Comparison of ENCODE assay signal across 8 cellular contexts in the genomic region with DNA sequence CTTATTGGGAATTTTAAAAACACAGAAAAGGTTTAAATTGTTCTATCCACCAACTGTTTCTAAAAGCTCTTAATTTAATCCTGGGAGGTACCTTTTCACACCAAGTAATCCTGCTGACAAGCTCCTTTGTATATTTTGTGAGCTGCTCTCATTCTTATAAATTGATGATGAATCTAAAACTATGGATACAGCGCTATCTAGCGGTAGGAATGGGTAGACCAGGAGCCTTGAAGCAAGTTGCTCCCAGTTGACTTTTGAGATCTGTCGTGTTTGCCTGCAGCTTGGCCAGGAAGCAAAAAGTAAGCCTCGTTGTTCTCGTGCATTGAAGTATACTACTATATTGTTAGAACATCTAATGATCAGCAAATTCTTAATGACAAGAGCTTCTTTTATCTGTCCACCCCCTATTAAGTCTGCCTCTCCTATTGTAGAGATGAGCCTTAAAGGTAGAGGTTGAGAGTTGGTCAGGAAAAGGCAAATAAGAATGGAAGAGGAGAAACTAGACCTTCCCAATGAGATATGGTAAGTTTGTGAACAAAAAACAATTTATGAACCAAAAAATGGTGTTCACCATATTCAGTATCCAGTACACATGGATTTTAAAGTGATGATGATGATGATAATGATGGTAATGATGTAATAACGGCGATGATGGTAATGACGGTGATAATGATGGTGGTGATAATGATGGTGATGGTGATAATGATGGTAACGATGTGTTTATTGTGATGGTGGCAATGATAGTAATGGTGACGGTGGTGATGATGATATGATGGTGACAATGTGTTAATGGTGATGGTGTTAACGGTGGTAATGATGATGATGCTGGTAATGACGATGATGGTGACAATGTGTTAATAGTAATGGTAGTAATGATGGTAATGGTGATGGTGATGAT.
DNase-seq lines count a peak whose midpoint lies in the region; ATAC-seq and TF ChIP-seq lines count a peak whose summit lies in the region.

No MANE protein-coding gene starts in this region.

- H3K36me3 ChIP-seq in NT2/D1 (ENCODE audit: insufficient read depth, insufficient read length, low read length): no peaks in the 10 kb centered on the region
- H3K36me3 ChIP-seq in tibial artery: no peaks in the 10 kb centered on the region

- H3K27ac ChIP-seq in tibial artery: no peak overlapping the region

- no peak overlapping the region for H3K9ac ChIP-seq in NT2/D1 (ENCODE audit: insufficient read length, low read depth)

- H3K4me1 ChIP-seq in NT2/D1 (ENCODE audit: insufficient read depth, insufficient read length): no peaks in the 10 kb centered on the region
- H3K4me1 ChIP-seq in tibial artery: peaks cover 0 to 1% (median under 1%) of the 10 kb centered on the region in 4 donors

- intact Hi-C loops in tibial artery (cut with DNase I; ENCODE audit: low total_unique reads): no loop called here

- DNase-seq in Ammon's horn (ENCODE audit: low spot score) (peak; percentile 90), HT1080 (ENCODE audit: low read depth) (peak; percentile 78), NT2/D1 (ENCODE audit: low read depth, low spot score) (peak; percentile 77), cerebellar cortex (ENCODE audit: low spot score) (peak; percentile 80), kidney glomerular epithelial cell (lab: John Stamatoyannopoulos, UW) (peak; percentile 90), tibial artery (peak in 1 of 2 donors; percentile 45)

- TF ChIP-seq CTCF in GM12874 (IDR thresholded peaks at IDR 0.05; ENCODE audit: insufficient read depth, low read depth, low read length) (peak; percentile 60), tibial artery (IDR thresholded peaks at IDR 0.05) (peak; percentile 74 to 78)

- no peak for ATAC-seq in GM18498 (IDR thresholded peaks at IDR 0.05; ENCODE audit: unreplicated experiment)

- H3K4me3 ChIP-seq in NT2/D1 (ENCODE audit: insufficient read length, low read depth): no peak overlapping the region
- no peak overlapping the region for H3K4me3 ChIP-seq in tibial artery

- H3K9me3 ChIP-seq in NT2/D1 (ENCODE audit: insufficient read depth, low read length) (no peaks in the 10 kb centered on the region; the same call in 1 of the 2 replicates), tibial artery (no peaks in the 10 kb centered on the region)

- H3K27me3 ChIP-seq in NT2/D1 (ENCODE audit: insufficient read depth, insufficient read length) (no peaks in the 10 kb centered on the region), tibial artery (no peaks in the 10 kb centered on the region)
